Comparison of ENCODE assay signal across 9 cellular contexts in genomic region chr4:150582101-150582565, GRCh38. TPM values are rescaled to one million over a fixed set of nuclear protein-coding genes. Genes with fewer than 3 reads are reported as not detected.
DNase-seq lines count a peak whose midpoint lies in the region; ATAC-seq and TF ChIP-seq lines count a peak whose summit lies in the region.
"Had no signal": no experiment of that assay in that cellular context is flagged by ENCODE, and none has a peak within 500 bp of the region (broad histone marks: within the 10 kb centered on the region; RNA-seq: fewer than 3 reads in every experiment).

TSS of gene MAB21L2 (plus strand) at chr4:150582151. CDS start at chr4:150583030, 879 bp downstream.

- H2BK5ac ChIP-seq in mesenchymal stem cell (ENCODE audit: low read depth, low read length, poor library complexity, severe bottlenecking) = no peak within 1 kb of the TSS

- peak within 1 kb of the TSS; percentile 48 for H4K91ac ChIP-seq in mesenchymal stem cell (ENCODE audit: low read length)

- H2AK5ac ChIP-seq in mesenchymal stem cell (ENCODE audit: low read length, severe bottlenecking) = no peak within 1 kb of the TSS

- DNase-seq in HuH-7 (ENCODE audit: low spot score) (peak; percentile 17), ecto neural progenitor cell (ENCODE audit: low spot score) (peak; percentile 56), mesenchymal stem cell (peak; percentile 80), NCI-H1436 treated with DMSO at 0.1 percent for 48 hours (lab: John Stamatoyannopoulos, UW) (no peak), SHP77 treated with DMSO at 0.1 percent for 48 hours (lab: John Stamatoyannopoulos, UW) (no peak), adrenal gland (no peak)
- DNase-seq: NCI-H69 had no signal

- intact Hi-C loops in adrenal gland (cut with DNase I) = no loop called here

- H3K9ac ChIP-seq in mesenchymal stem cell (ENCODE audit: low read length) = no peak within 1 kb of the TSS
- peak within 1 kb of the TSS in 2 of 5 donors; percentile 13 to 37 for H3K9ac ChIP-seq in subcutaneous abdominal adipose tissue (ENCODE audit: low read length in 5 of 5)

- H3K4me3 ChIP-seq in mesenchymal stem cell (ENCODE audit: insufficient read depth in 1 of 2, low read depth in 1 of 2, low read length in 2 of 2) = peak within 1 kb of the TSS; percentile 35 to 64
- H3K4me3 ChIP-seq in subcutaneous abdominal adipose tissue (ENCODE audit: low read depth in 1 of 5, low read length in 5 of 5) = peak within 1 kb of the TSS; percentile 48 to 76 (median 70)
- peak within 1 kb of the TSS in 1 of 4 donors; percentile 28 for H3K4me3 ChIP-seq in adrenal gland

- WGBS in mesenchymal stem cell = 1% methylated on average over 14 of the region's 19 CpGs
- 73 to 86% (median 83%) methylated on average over 19 of the region's 19 CpGs for WGBS in adrenal gland, 4 donors

- H4K8ac ChIP-seq in mesenchymal stem cell (ENCODE audit: low read length) = no peak within 1 kb of the TSS

- peak within 1 kb of the TSS in 1 of 2 experiments; percentile 59 for H3K4ac ChIP-seq in mesenchymal stem cell (ENCODE audit: low read depth in 1 of 2, low read length in 2 of 2)

- ATAC-seq in HG02870 (IDR thresholded peaks at IDR 0.05; ENCODE audit: unreplicated experiment) = no peak

- H3K9me3 ChIP-seq in mesenchymal stem cell (ENCODE audit: control insufficient read depth, low read length) = peaks cover 19% of the 10 kb centered on the region
- H3K9me3 ChIP-seq in subcutaneous abdominal adipose tissue (ENCODE audit: control insufficient read depth in 5 of 5, low read length in 5 of 5) = peaks cover 0 to 12% (median 8%) of the 10 kb centered on the region in 5 donors
- H3K9me3 ChIP-seq in adrenal gland (replicated peaks in 1 of 3) = no peaks in the 10 kb centered on the region

- H3K79me1 ChIP-seq in mesenchymal stem cell (replicated peaks; ENCODE audit: low read length, poor library complexity, severe bottlenecking) = peaks cover 2% of the 10 kb centered on the region

- peak within 1 kb of the TSS; percentile 92 for H3K4me2 ChIP-seq in mesenchymal stem cell (ENCODE audit: low read length, poor library complexity, severe bottlenecking)

- peak within 1 kb of the TSS in 1 of 2 experiments; percentile 72 for H3K23ac ChIP-seq in mesenchymal stem cell (ENCODE audit: low read length in 2 of 2)

- no peak within 1 kb of the TSS for H2BK120ac ChIP-seq in mesenchymal stem cell (ENCODE audit: low read depth, low read length)

- H3K27ac ChIP-seq in mesenchymal stem cell (ENCODE audit: low read length, poor library complexity, severe bottlenecking) (peak within 1 kb of the TSS; percentile 86), subcutaneous abdominal adipose tissue (ENCODE audit: low read depth, low read length) (peak within 1 kb of the TSS; percentile 6), adrenal gland (peak within 1 kb of the TSS in 1 of 5 donors; percentile 35)

- peaks cover 0 to 4% of the 10 kb centered on the region in 2 experiments for H3K36me3 ChIP-seq in mesenchymal stem cell (ENCODE audit: control insufficient read depth in 1 of 2, insufficient read depth in 2 of 2, low read depth in 1 of 2, low read length in 2 of 2)
- H3K36me3 ChIP-seq in subcutaneous abdominal adipose tissue (ENCODE audit: control insufficient read depth in 5 of 5, insufficient read depth in 5 of 5, low read length in 5 of 5) = peaks cover 0 to 11% (median 2%) of the 10 kb centered on the region in 5 donors
- H3K36me3 ChIP-seq in adrenal gland (replicated peaks in 1 of 2) = no peaks in the 10 kb centered on the region

- TF ChIP-seq CTCF in adrenal gland (IDR thresholded peaks at IDR 0.05) = no peak

- no peak within 1 kb of the TSS for H2BK15ac ChIP-seq in mesenchymal stem cell (ENCODE audit: low read depth, poor library complexity, severe bottlenecking)

- H2BK12ac ChIP-seq in mesenchymal stem cell (ENCODE audit: low read length in 2 of 2) = peak within 1 kb of the TSS in 1 of 2 experiments; percentile 95

- H2AFZ ChIP-seq in mesenchymal stem cell (ENCODE audit: low read depth, low read length) = no peak within 1 kb of the TSS

- H3K27me3 ChIP-seq in mesenchymal stem cell (ENCODE audit: control insufficient read depth in 1 of 2, insufficient read depth in 1 of 2, low read length in 2 of 2) = no peaks in the 10 kb centered on the region
- peaks cover 0 to 8% (median 3%) of the 10 kb centered on the region in 5 donors for H3K27me3 ChIP-seq in subcutaneous abdominal adipose tissue (ENCODE audit: control insufficient read depth in 5 of 5, insufficient read depth in 4 of 5, low read length in 5 of 5)
- H3K27me3 ChIP-seq in adrenal gland = no peaks in the 10 kb centered on the region

- H3K14ac ChIP-seq in mesenchymal stem cell (ENCODE audit: low read length in 2 of 2) = peak within 1 kb of the TSS in 1 of 2 experiments; percentile 89

- H3K4me1 ChIP-seq in mesenchymal stem cell (ENCODE audit: control insufficient read depth, insufficient read depth, low read depth, low read length) (peaks cover 14% of the 10 kb centered on the region), subcutaneous abdominal adipose tissue (ENCODE audit: control insufficient read depth in 5 of 5, insufficient read depth in 5 of 5, low read length in 5 of 5) (peaks cover 0 to 15% (median 13%) of the 10 kb centered on the region in 5 donors), adrenal gland (replicated peaks in 1 of 2) (no peaks in the 10 kb centered on the region)

- peak within 1 kb of the TSS; percentile 35 to 92 for H3K18ac ChIP-seq in mesenchymal stem cell (ENCODE audit: low read depth in 1 of 2, low read length in 2 of 2)

- TF ChIP-seq POLR2A in adrenal gland (IDR thresholded peaks at IDR 0.05) = no peak

RNA-seq across cellular contexts. Expression of gene MAB21L2, which starts in this region (rescaled TPM):
- 12.8 TPM for polyA plus RNA-seq in mesenchymal stem cell (2013, experiment 1 of 2)
- polyA plus RNA-seq in mesenchymal stem cell (2013, experiment 2 of 2) = 12.9 TPM
- total RNA-seq in adrenal gland = 1 to 10 TPM in 3 of 8 donors, under 1 TPM in 1, not detected in 4; 0.31 to 3.6 (median 3.3) TPM
- 1 to 10 TPM in 2 of 3 donors, under 1 TPM in 1; 0.47 to 3.8 (median 2.5) TPM for polyA plus RNA-seq in adrenal gland

Comparison
In these comparisons a context has a peak if more than half of its experiments do, and no peak if none do; other contexts are left out.
1. DNase-seq: peak in HuH-7 (single experiment), ecto neural progenitor cell (single experiment) and mesenchymal stem cell (single experiment); none in NCI-H1436 treated with DMSO at 0.1 percent for 48 hours (single experiment), SHP77 treated with DMSO at 0.1 percent for 48 hours (single experiment) and adrenal gland (0 of 7).